1 cellular context compared by ENCODE assay signal in genomic region chr5:147259837-147260236, GRCh38.
TF ChIP-seq lines count a peak whose summit lies in the region.

No MANE protein-coding gene starts in this region.

TF ChIP-seq in H1, 55 proteins besides CTCF, POLR2A, EP300 and RAD21:
- no peak for TF ChIP-seq CTBP2 (IDR thresholded peaks at IDR 0.05; ENCODE audit: borderline replicate concordance, insufficient read depth, insufficient read length, low read length)
- TF ChIP-seq SUZ12 (IDR thresholded peaks at IDR 0.05; ENCODE audit: low read length): no peak
- no peak for TF ChIP-seq HDAC6 (IDR thresholded peaks at IDR 0.05; ENCODE audit: low read depth, low read length)
- no peak for TF ChIP-seq BCL11A (IDR thresholded peaks at IDR 0.05; ENCODE audit: low read depth in 2 of 2, low read length in 2 of 2)
- TF ChIP-seq GTF2F1 (IDR thresholded peaks at IDR 0.05; ENCODE audit: borderline replicate concordance, low read depth, low read length): no peak
- TF ChIP-seq SIN3A (conservative IDR thresholded peaks at IDR 0.05 in 1 of 2, IDR thresholded peaks at IDR 0.05 in 1 of 2; ENCODE audit: low read depth in 1 of 2, low read length in 2 of 2): no peak
- no peak for TF ChIP-seq CBX8 (IDR thresholded peaks at IDR 0.05; ENCODE audit: borderline replicate concordance, low read depth, low read length)
- no peak for TF ChIP-seq EZH2 (IDR thresholded peaks at IDR 0.05; ENCODE audit: low read depth, low read length, severe bottlenecking)
- TF ChIP-seq CHD1 (IDR thresholded peaks at IDR 0.05; ENCODE audit: low read depth, low read length): no peak
- no peak for TF ChIP-seq MAX (IDR thresholded peaks at IDR 0.05)
- TF ChIP-seq TEAD4 (IDR thresholded peaks at IDR 0.05; ENCODE audit: low read depth, low read length): no peak
- no peak for TF ChIP-seq SIX5 (IDR thresholded peaks at IDR 0.05; ENCODE audit: low read depth, low read length)
- TF ChIP-seq SP1 (IDR thresholded peaks at IDR 0.05; ENCODE audit: low read depth, low read length): no peak
- no peak for TF ChIP-seq RFX5 (IDR thresholded peaks at IDR 0.05; ENCODE audit: borderline replicate concordance, low read depth, low read length)
- TF ChIP-seq GABPA (IDR thresholded peaks at IDR 0.05; ENCODE audit: borderline replicate concordance, insufficient read depth, low read length): no peak
- no peak for TF ChIP-seq RBBP5 (IDR thresholded peaks at IDR 0.05; ENCODE audit: borderline replicate concordance, low read depth, low read length)
- TF ChIP-seq BRCA1 (IDR thresholded peaks at IDR 0.05; ENCODE audit: low read depth, low read length): no peak
- TF ChIP-seq TBP (IDR thresholded peaks at IDR 0.05; ENCODE audit: low read depth, low read length): no peak
- TF ChIP-seq ZNF274 (IDR thresholded peaks at IDR 0.05; ENCODE audit: borderline replicate concordance, extremely low read depth, low read length): no peak
- TF ChIP-seq KDM5A (IDR thresholded peaks at IDR 0.05; ENCODE audit: low read length): no peak
